ENCODE assay signal across 3 cellular contexts in genomic region chrX:132445909-132446308, GRCh38. TPM values are rescaled to one million over a fixed set of nuclear protein-coding genes. Genes with fewer than 3 reads are reported as not detected.
DNase-seq lines count a peak whose midpoint lies in the region; ATAC-seq, FAIRE-seq and TF ChIP-seq lines count a peak whose summit lies in the region.
"Not testable (repeated sequence)": the region's sequence is repeated elsewhere in the genome, so short reads cannot be mapped to it uniquely, and the experiment has no call there.
"Had no signal": no experiment of that assay in that cellular context is flagged by ENCODE, and none has a peak within 500 bp of the region (broad histone marks: within the 10 kb centered on the region; RNA-seq: fewer than 3 reads in every experiment).

No MANE protein-coding gene starts in this region.

- not testable (repeated sequence) for FAIRE-seq in K562 (lab: Jason Lieb, UNC)

- not testable (repeated sequence) for TF ChIP-seq EP300 in K562 (IDR thresholded peaks at IDR 0.05; ENCODE audit: low read length)

- not testable (repeated sequence) for DNase-seq in K562 (ENCODE audit: extremely low read depth in 1 of 4, low spot score in 3 of 4)

- POLR2A ChIA-PET in HEK293 (lab: Yijun Ruan, JAX); K562 (lab: Yijun Ruan, JAX): not testable (repeated sequence)

- not testable (repeated sequence) for BruUV-seq in K562 (replicated peaks; lab: Mats Ljungman, UMichigan)

- not testable (repeated sequence) for H3K4me2 ChIP-seq in K562 (ENCODE audit: insufficient read depth, low read length)

- not testable (repeated sequence) for H3K9me1 ChIP-seq in K562 (ENCODE audit: control insufficient read depth, insufficient read depth, low read length)

- in situ Hi-C loops in K562 (cut with MboI) = not testable (repeated sequence)

- not testable (repeated sequence) for TF ChIP-seq POLR2A in K562 (conservative IDR thresholded peaks at IDR 0.05)

- intact Hi-C loops in K562 (cut with micrococcal nuclease) = not testable (repeated sequence)

- 0% methylated on average over 3 of the region's 3 CpGs for WGBS in K562 (ENCODE audit: insufficient coverage, low coverage, missing lambda C conversion rate)

- not testable (repeated sequence) for H3K4me1 ChIP-seq in HEK293 (ENCODE audit: control insufficient read depth, insufficient read depth, low read length); K562 (replicated peaks in 1 of 2; ENCODE audit: control insufficient read depth in 2 of 2, insufficient read depth in 2 of 2, low read length in 2 of 2)

- H3K27me3 ChIP-seq in K562 (ENCODE audit: control insufficient read depth in 2 of 2, insufficient read depth in 2 of 2, low read length in 2 of 2) = not testable (repeated sequence)

- H3K36me3 ChIP-seq in HEK293 (ENCODE audit: control insufficient read depth in 2 of 2, insufficient read depth in 1 of 2, low read length in 2 of 2); K562 (ENCODE audit: control insufficient read depth, insufficient read depth, low read length): not testable (repeated sequence)

- not testable (repeated sequence) for H2AFZ ChIP-seq in K562 (ENCODE audit: low read depth, low read length)

- CTCF ChIA-PET in HEK293 (lab: Yijun Ruan, JAX) = interaction anchor here (0.6 kb wide), 1 partner anchor 354 kb away, joined by 5 read pairs; no protein-coding TSS in a partner anchor
- CTCF ChIA-PET in K562 (lab: Yijun Ruan, JAX; ENCODE audit: low intra/inter-chr PET ratio) = not testable (repeated sequence)

- TF ChIP-seq RAD21 in K562 (CRISPR knock-in tag; conservative IDR thresholded peaks at IDR 0.05 in 1 of 2, IDR thresholded peaks at IDR 0.05 in 1 of 2) = not testable (repeated sequence)

- not testable (repeated sequence) for H3K9ac ChIP-seq in K562 (ENCODE audit: insufficient read depth in 1 of 2, low read depth in 2 of 2, low read length in 2 of 2)

- H4K20me1 ChIP-seq in K562 (replicated peaks; ENCODE audit: control insufficient read depth, insufficient read depth, low read length) = not testable (repeated sequence)

- not testable (repeated sequence) for H3K27ac ChIP-seq in HEK293 (ENCODE audit: extremely low read depth, low read depth, low read length); K562 (ENCODE audit: extremely low read depth, low read depth, low read length)

- H3K9me3 ChIP-seq in HEK293 (ENCODE audit: control insufficient read depth, insufficient read depth, low read depth, low read length); K562 (replicated peaks; ENCODE audit: control insufficient read depth, insufficient read depth, low read depth, low read length): not testable (repeated sequence)

- not testable (repeated sequence) for ATAC-seq in K562

- TF ChIP-seq CTCF in HEK293 (tag by site-specific recombination; IDR thresholded peaks at IDR 0.05); K562 (IDR thresholded peaks at IDR 0.05 in 2 of 3, conservative IDR thresholded peaks at IDR 0.05 in 1 of 3; ENCODE audit: insufficient read depth in 2 of 3, low read depth in 1 of 3, low read length in 3 of 3): not testable (repeated sequence)

- not testable (repeated sequence) for H3K4me3 ChIP-seq in HEK293 (ENCODE audit: low read depth, low read length); K562

- H3K79me2 ChIP-seq in K562 (ENCODE audit: control insufficient read depth, insufficient read depth, low read length) = not testable (repeated sequence)

TF ChIP-seq in HEK293, 187 proteins besides CTCF, POLR2A, EP300 and RAD21:
- TF ChIP-seq ZNF280D (tag by site-specific recombination; IDR thresholded peaks at IDR 0.05) (0 out of 2 replicates have a peak, but pooled peaks have one; percentile 48), ZNF146 (tag by site-specific recombination; IDR thresholded peaks at IDR 0.05) (peak; percentile 93)

TF ChIP-seq in K562, 482 proteins besides CTCF, POLR2A, EP300 and RAD21:
- TF ChIP-seq ZNF146 (CRISPR knock-in tag; IDR thresholded peaks at IDR 0.05; ENCODE audit: unreplicated experiment) = peak; percentile 19

RNA-seq across cellular contexts. Expression of gene MBNL3, which starts 42.9 kb away (rescaled TPM):
- total RNA-seq in K562 (2011; cell fraction: chromatin; rRNA removed; ENCODE audit: low replicate concordance) = not detected in 2 replicates
- total RNA-seq in K562 (2011; cell fraction: nucleolus; rRNA removed) = not detected in 2 replicates
- total RNA-seq in K562 (2011; cell fraction: nucleoplasm; rRNA removed) = not detected in 2 replicates
- total RNA-seq in K562 (2014; rRNA removed) = under 0.01 and 0.08 TPM in 2 replicates
- 0.25 and 0.41 TPM in 2 replicates for total RNA-seq in K562 (2014; rRNA removed; fragmentation: Illumina TruSeq; extraction: Trizol)
- 0.25 and 0.26 TPM in 2 replicates for total RNA-seq in K562 (2015; rRNA removed; fragmentation: Illumina TruSeq; extraction: Trizol)
- 0.24 and 0.63 TPM in 2 replicates for total RNA-seq in K562 (2021)
- polyA plus RNA-seq in K562 (2011; rRNA removed) = 0.13 and 0.26 TPM in 2 replicates
- 0.21 TPM in 1 of 2 replicates, not detected in the other for polyA plus RNA-seq in K562 (2011; cell fraction: cytosol; rRNA removed)
- polyA plus RNA-seq in K562 (2011; cell fraction: nucleus; rRNA removed) = 0.04 and 0.18 TPM in 2 replicates
- 0.23 and 0.97 TPM in 2 replicates for polyA plus RNA-seq in K562 (2012)
- polyA plus RNA-seq in K562 (2014; fragmentation: Illumina TruSeq; extraction: Trizol) = 0.16 and 0.29 TPM in 2 replicates
- under 1 TPM; 0.01 to 0.24 TPM for polyA plus RNA-seq in K562 (2014; fragmentation: Nextera tagmentation; extraction: Ambion mirVana)
- polyA plus RNA-seq in K562 (2014; rRNA removed) = 0.03 and 0.05 TPM in 2 replicates
- polyA minus RNA-seq in K562 (2011; rRNA and poly(A)+ RNA removed) = 0.28 and 0.48 TPM in 2 replicates
- 4.2 and 5.1 TPM in 2 replicates for polyA minus RNA-seq in K562 (2011; cell fraction: cytosol; rRNA and poly(A)+ RNA removed)
- polyA minus RNA-seq in K562 (2011; cell fraction: nucleus; rRNA and poly(A)+ RNA removed) = 0.22 and 0.40 TPM in 2 replicates
- polyA plus RNA-seq: A549 had no signal
